1 cellular context compared by ENCODE assay signal in the genomic region with DNA sequence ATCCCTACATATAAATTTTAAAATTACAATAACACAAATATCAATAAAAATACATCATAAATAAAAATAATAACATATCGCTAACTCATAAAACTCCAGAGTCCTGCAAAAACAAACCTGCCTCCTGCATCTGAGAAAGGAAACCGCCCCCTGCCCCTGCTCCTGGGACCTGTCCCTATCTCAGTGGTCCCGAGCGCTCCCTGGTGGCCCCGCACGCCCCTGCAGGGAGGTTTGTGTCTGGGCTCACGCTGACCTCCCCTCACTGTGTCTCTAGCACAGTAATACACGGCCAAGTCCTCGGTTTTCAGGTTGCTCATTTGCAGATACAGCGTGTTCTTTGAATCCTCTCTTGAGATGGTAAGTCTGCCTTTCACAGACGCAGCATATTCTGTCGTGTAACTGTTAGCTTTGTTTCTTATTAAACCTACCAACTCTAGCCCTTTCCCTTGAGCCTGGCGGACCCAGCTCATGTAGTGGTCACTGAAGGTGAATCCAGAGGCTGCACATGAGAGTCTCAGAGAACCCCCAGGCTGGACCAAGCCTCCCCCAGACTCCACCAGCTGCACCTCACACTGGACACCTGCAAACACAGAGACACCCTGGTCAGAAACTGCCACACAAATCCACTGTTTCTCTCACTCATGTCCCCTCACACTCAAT.
TF ChIP-seq lines count a peak whose summit lies in the region.

No MANE protein-coding gene starts in this region.

TF ChIP-seq in HCT116, 20 proteins besides CTCF, POLR2A, EP300 and RAD21 (continued from another document):
- TF ChIP-seq, protein P1, sequence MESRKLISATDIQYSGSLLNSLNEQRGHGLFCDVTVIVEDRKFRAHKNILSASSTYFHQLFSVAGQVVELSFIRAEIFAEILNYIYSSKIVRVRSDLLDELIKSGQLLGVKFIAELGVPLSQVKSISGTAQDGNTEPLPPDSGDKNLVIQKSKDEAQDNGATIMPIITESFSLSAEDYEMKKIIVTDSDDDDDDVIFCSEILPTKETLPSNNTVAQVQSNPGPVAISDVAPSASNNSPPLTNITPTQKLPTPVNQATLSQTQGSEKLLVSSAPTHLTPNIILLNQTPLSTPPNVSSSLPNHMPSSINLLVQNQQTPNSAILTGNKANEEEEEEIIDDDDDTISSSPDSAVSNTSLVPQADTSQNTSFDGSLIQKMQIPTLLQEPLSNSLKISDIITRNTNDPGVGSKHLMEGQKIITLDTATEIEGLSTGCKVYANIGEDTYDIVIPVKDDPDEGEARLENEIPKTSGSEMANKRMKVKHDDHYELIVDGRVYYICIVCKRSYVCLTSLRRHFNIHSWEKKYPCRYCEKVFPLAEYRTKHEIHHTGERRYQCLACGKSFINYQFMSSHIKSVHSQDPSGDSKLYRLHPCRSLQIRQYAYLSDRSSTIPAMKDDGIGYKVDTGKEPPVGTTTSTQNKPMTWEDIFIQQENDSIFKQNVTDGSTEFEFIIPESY (IDR thresholded peaks at IDR 0.05; ENCODE audit: extremely low read depth, insufficient replicate concordance, low read length): no peak
- TF ChIP-seq, protein P2, sequence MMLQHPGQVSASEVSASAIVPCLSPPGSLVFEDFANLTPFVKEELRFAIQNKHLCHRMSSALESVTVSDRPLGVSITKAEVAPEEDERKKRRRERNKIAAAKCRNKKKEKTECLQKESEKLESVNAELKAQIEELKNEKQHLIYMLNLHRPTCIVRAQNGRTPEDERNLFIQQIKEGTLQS (IDR thresholded peaks at IDR 0.05): no peak
- TF ChIP-seq POLR2AphosphoS5 (IDR thresholded peaks at IDR 0.05; ENCODE audit: low read depth, low read length) (no peak), ELF1 (IDR thresholded peaks at IDR 0.05; ENCODE audit: borderline replicate concordance, low read depth) (no peak), EZH2phosphoT487 (IDR thresholded peaks at IDR 0.05; ENCODE audit: borderline replicate concordance) (no peak), EZH2 (IDR thresholded peaks at IDR 0.05) (no peak), EGR1 (IDR thresholded peaks at IDR 0.05; ENCODE audit: low read depth) (no peak), ZNF274 (IDR thresholded peaks at IDR 0.05; ENCODE audit: low read depth, low read length) (no peak)
- TF ChIP-seq, protein P3, sequence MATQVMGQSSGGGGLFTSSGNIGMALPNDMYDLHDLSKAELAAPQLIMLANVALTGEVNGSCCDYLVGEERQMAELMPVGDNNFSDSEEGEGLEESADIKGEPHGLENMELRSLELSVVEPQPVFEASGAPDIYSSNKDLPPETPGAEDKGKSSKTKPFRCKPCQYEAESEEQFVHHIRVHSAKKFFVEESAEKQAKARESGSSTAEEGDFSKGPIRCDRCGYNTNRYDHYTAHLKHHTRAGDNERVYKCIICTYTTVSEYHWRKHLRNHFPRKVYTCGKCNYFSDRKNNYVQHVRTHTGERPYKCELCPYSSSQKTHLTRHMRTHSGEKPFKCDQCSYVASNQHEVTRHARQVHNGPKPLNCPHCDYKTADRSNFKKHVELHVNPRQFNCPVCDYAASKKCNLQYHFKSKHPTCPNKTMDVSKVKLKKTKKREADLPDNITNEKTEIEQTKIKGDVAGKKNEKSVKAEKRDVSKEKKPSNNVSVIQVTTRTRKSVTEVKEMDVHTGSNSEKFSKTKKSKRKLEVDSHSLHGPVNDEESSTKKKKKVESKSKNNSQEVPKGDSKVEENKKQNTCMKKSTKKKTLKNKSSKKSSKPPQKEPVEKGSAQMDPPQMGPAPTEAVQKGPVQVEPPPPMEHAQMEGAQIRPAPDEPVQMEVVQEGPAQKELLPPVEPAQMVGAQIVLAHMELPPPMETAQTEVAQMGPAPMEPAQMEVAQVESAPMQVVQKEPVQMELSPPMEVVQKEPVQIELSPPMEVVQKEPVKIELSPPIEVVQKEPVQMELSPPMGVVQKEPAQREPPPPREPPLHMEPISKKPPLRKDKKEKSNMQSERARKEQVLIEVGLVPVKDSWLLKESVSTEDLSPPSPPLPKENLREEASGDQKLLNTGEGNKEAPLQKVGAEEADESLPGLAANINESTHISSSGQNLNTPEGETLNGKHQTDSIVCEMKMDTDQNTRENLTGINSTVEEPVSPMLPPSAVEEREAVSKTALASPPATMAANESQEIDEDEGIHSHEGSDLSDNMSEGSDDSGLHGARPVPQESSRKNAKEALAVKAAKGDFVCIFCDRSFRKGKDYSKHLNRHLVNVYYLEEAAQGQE (IDR thresholded peaks at IDR 0.05; ENCODE audit: low read depth): no peak
